20 cellular contexts compared by ENCODE assay signal in the genomic region with DNA sequence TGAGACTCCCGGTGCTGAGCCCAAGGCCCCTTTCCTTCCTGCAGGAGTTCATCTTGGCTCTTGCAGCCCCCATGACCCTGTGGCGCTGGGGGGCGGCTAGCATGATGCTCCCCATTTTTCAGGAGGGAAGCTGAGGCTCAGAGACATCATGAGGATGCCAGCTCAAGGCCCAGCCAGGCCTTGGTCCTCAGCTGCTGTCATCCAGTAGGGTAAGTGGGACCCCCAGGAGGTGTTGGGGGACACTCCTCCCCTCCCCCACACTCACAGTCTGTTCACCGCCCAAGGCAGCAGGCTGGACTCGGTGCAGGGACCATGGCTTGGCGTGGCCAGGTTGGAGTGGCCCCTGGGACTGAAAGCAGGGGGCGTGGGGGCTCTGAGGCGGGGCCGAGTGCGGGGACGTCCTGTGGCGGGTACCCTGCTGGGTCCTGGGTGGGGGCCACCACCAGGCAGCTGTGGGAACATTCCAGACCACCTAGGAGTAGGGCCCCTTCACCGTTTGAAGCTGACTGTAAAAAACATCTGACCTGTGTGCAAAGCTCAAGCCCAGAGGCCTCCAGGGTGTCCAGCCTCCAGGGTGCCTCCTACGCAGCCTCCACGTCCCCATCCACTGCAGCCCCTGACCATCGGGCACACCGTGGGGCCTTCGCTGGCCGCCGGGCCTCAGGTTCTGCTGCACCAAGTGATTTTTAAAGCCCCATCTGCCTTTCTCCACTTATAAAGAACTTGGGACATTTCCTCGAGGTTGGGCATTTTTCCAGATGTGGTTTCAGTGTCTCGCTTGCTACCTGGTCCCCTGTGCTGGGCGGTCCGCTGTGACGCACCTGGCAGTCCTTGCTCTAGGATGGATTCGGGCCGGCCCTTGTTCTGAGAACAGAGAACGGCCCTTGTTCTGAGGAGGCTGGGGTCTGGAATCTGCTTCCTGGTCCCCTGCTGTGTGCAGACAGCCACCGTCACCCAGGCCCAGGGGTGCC. TPM values are rescaled to one million over a fixed set of nuclear protein-coding genes. Genes with fewer than 3 reads are reported as not detected.
DNase-seq lines count a peak whose midpoint lies in the region; ATAC-seq, FAIRE-seq and TF ChIP-seq lines count a peak whose summit lies in the region.
"Had no signal": no experiment of that assay in that cellular context is flagged by ENCODE, and none has a peak within 500 bp of the region (broad histone marks: within the 10 kb centered on the region; RNA-seq: fewer than 3 reads in every experiment).

No MANE protein-coding gene starts in this region.

- H3K27ac ChIP-seq in A549 (peak overlapping the region; percentile 80 to 98), esophagus muscularis mucosa (replicated peaks in 1 of 4) (peak overlapping the region; percentile 95 to 99 (median 98)), neutrophil (peak overlapping the region; percentile 82), testis (no peak overlapping the region)

- H3K9ac ChIP-seq in Loucy (ENCODE audit: low read depth, low read length, poor library complexity, severe bottlenecking): peak overlapping the region; percentile 54

- POLR2A ChIA-PET in A549 (lab: Yijun Ruan, JAX): interaction anchor here (0.7 to 1.6 kb wide), 2 partner anchors 8 to 66 kb away, joined by 4 read pairs; no protein-coding TSS in a partner anchor

- H3K4me3 ChIP-seq in A549 (no peak overlapping the region), Loucy (ENCODE audit: low read length, poor library complexity, severe bottlenecking) (no peak overlapping the region), esophagus muscularis mucosa (peak overlapping the region; percentile 90 to 98 (median 95)), neutrophil (ENCODE audit: low read depth in 1 of 2, low read length in 1 of 2) (no peak overlapping the region), testis (no peak overlapping the region)
- H3K4me3 ChIP-seq: SK-N-MC, skin epidermis, thoracic aorta had no signal

- peaks cover 9% of the 10 kb centered on the region for H3K79me2 ChIP-seq in Loucy (ENCODE audit: insufficient read depth, low read length)

- no peaks in the 10 kb centered on the region for H3K9me3 ChIP-seq in A549
- H3K9me3 ChIP-seq in Loucy (ENCODE audit: insufficient read depth, low read depth, low read length): no peaks in the 10 kb centered on the region
- no peaks in the 10 kb centered on the region for H3K9me3 ChIP-seq in esophagus muscularis mucosa
- no peaks in the 10 kb centered on the region for H3K9me3 ChIP-seq in neutrophil
- no peaks in the 10 kb centered on the region for H3K9me3 ChIP-seq in testis
- H3K9me3 ChIP-seq: thoracic aorta had no signal

- ATAC-seq in A549: no peak
- ATAC-seq: activated naive CD8-positive, alpha-beta T cell treated with anti-CD3 and anti-CD28 coated beads, Interleukin-2, amount 50 U/mL, for 24 hours; PC-3 had no signal

- WGBS in A549 (ENCODE audit: missing lambda C conversion rate): 90% methylated on average over 19 of the region's 29 CpGs
- 84% methylated on average over 21 of the region's 29 CpGs for WGBS in esophagus muscularis mucosa
- 86 to 87% methylated on average over 20 to 28 of the region's 29 CpGs for WGBS in testis, 2 donors

- H3K4me2 ChIP-seq in A549: no peak overlapping the region
- no peak overlapping the region for H3K4me2 ChIP-seq in Loucy (ENCODE audit: low read depth, low read length, poor library complexity, severe bottlenecking)

- no peaks in the 10 kb centered on the region for H3K27me3 ChIP-seq in Loucy (ENCODE audit: insufficient read depth, low read length, poor library complexity, severe bottlenecking)
- H3K27me3 ChIP-seq in esophagus muscularis mucosa: no peaks in the 10 kb centered on the region
- no peaks in the 10 kb centered on the region for H3K27me3 ChIP-seq in neutrophil
- H3K27me3 ChIP-seq in testis: no peaks in the 10 kb centered on the region

- intact Hi-C loops in esophagus muscularis mucosa (cut with DNase I): no loop called here
- intact Hi-C loops in testis (cut with DNase I; ENCODE audit: low total_unique reads): no loop called here

- TF ChIP-seq CTCF in A549 (IDR thresholded peaks at IDR 0.05): no peak
- TF ChIP-seq CTCF in Loucy (conservative IDR thresholded peaks at IDR 0.05; ENCODE audit: low read length): no peak
- no peak for TF ChIP-seq CTCF in esophagus muscularis mucosa (IDR thresholded peaks at IDR 0.05)
- TF ChIP-seq CTCF in neutrophil (IDR thresholded peaks at IDR 0.05): no peak
- no peak for TF ChIP-seq CTCF in testis (IDR thresholded peaks at IDR 0.05)

- no peaks in the 10 kb centered on the region for H3K36me3 ChIP-seq in Loucy (ENCODE audit: insufficient read depth, low read length)
- no peaks in the 10 kb centered on the region for H3K36me3 ChIP-seq in esophagus muscularis mucosa
- H3K36me3 ChIP-seq in neutrophil: peaks cover 2% of the 10 kb centered on the region
- H3K36me3 ChIP-seq in testis (ENCODE audit: low read depth, missing control alignments): no peaks in the 10 kb centered on the region
- H3K36me3 ChIP-seq: thoracic aorta had no signal

- no peak for TF ChIP-seq POLR2A in A549 (IDR thresholded peaks at IDR 0.05; ENCODE audit: low read length)
- TF ChIP-seq POLR2A in esophagus muscularis mucosa (IDR thresholded peaks at IDR 0.05; ENCODE audit: low read depth): no peak
- TF ChIP-seq POLR2A in testis (IDR thresholded peaks at IDR 0.05): no peak

- TF ChIP-seq RAD21 in A549 (conservative IDR thresholded peaks at IDR 0.05 in 1 of 2, IDR thresholded peaks at IDR 0.05 in 1 of 2): no peak

- H3F3A ChIP-seq in Loucy (ENCODE audit: low read depth): no peaks in the 10 kb centered on the region

- CTCF ChIA-PET in A549 (lab: Yijun Ruan, JAX): interaction anchor here (0.6 to 2.8 kb wide), 12 partner anchors 7 to 239 kb away, joined by 3 to 13 read pairs (median 6); no protein-coding TSS in a partner anchor

- no peak overlapping the region for H2AFZ ChIP-seq in Loucy (ENCODE audit: low read length)

- peaks cover 47% of the 10 kb centered on the region for H3K4me1 ChIP-seq in A549
- H3K4me1 ChIP-seq in Loucy (ENCODE audit: insufficient read depth, low read length, poor library complexity, severe bottlenecking): peaks cover 12% of the 10 kb centered on the region
- H3K4me1 ChIP-seq in esophagus muscularis mucosa: peaks cover 50 to 87% (median 82%) of the 10 kb centered on the region in 4 donors
- peaks cover 48 to 76% of the 10 kb centered on the region in 2 experiments for H3K4me1 ChIP-seq in neutrophil (ENCODE audit: control insufficient read depth in 1 of 2, insufficient read depth in 1 of 2, low read depth in 1 of 2, low read length in 1 of 2)
- H3K4me1 ChIP-seq in testis: peaks cover 25% of the 10 kb centered on the region

- DNase-seq in A549 (ENCODE audit: low read depth in 1 of 2, low spot score in 1 of 2): no peak
- no peak for DNase-seq in esophagus muscularis mucosa (ENCODE audit: extremely low spot score)
- no peak for DNase-seq in testis
- DNase-seq in NCI-H2081 treated with DMSO at 0.1 percent for 48 hours (lab: John Stamatoyannopoulos, UW): no peak
- no peak for DNase-seq in stimulated activated CD4-positive, alpha-beta T cell treated with anti-CD3 and anti-CD28 coated beads, Interleukin-4, amount 100 ng/mL, for 24 hours
- DNase-seq in T-helper 2 cell: no peak
- DNase-seq: activated naive CD8-positive, alpha-beta T cell treated with anti-CD3 and anti-CD28 coated beads, Interleukin-2, amount 50 U/mL, for 24 hours; dermis blood vessel endothelial cell; naive B cell; NCI-H1417 treated with DMSO at 0.1 percent for 48 hours; NCI-H2171; NCI-H748 treated with DMSO at 0.1 percent for 48 hours; PC-3; stimulated activated CD8-positive, alpha-beta memory T cell treated with anti-CD3 and anti-CD28 coated beads, Interleukin-4, amount 100 ng/mL, for 48 hours had no signal

- no peaks in the 10 kb centered on the region for H3K9me2 ChIP-seq in Loucy (replicated peaks; ENCODE audit: low read depth, low read length)

- FAIRE-seq in A549 (lab: Jason Lieb, UNC): no peak
- FAIRE-seq: bronchial epithelial cell had no signal

- no peak for TF ChIP-seq EP300 in A549 (IDR thresholded peaks at IDR 0.05)
- TF ChIP-seq EP300 in esophagus muscularis mucosa (IDR thresholded peaks at IDR 0.05): no peak

- peaks cover 8% of the 10 kb centered on the region for H4K20me1 ChIP-seq in Loucy (ENCODE audit: insufficient read depth, low read length, poor library complexity, severe bottlenecking)

TF ChIP-seq in A549, 52 proteins besides CTCF, POLR2A, EP300 and RAD21:
- TF ChIP-seq MAFK (IDR thresholded peaks at IDR 0.05; ENCODE audit: partially characterized antibody) (no peak), JUN (IDR thresholded peaks at IDR 0.05) (no peak), JUNB (IDR thresholded peaks at IDR 0.05) (no peak), FOXS1 (CRISPR knock-in tag; IDR thresholded peaks at IDR 0.05) (no peak), ZFP36 (IDR thresholded peaks at IDR 0.05; ENCODE audit: borderline replicate concordance, partially characterized antibody) (no peak), SMC3 (IDR thresholded peaks at IDR 0.05) (no peak)
- TF ChIP-seq, protein P1, sequence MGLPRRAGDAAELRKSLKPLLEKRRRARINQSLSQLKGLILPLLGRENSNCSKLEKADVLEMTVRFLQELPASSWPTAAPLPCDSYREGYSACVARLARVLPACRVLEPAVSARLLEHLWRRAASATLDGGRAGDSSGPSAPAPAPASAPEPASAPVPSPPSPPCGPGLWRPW (IDR thresholded peaks at IDR 0.05): no peak
- TF ChIP-seq, protein P2, sequence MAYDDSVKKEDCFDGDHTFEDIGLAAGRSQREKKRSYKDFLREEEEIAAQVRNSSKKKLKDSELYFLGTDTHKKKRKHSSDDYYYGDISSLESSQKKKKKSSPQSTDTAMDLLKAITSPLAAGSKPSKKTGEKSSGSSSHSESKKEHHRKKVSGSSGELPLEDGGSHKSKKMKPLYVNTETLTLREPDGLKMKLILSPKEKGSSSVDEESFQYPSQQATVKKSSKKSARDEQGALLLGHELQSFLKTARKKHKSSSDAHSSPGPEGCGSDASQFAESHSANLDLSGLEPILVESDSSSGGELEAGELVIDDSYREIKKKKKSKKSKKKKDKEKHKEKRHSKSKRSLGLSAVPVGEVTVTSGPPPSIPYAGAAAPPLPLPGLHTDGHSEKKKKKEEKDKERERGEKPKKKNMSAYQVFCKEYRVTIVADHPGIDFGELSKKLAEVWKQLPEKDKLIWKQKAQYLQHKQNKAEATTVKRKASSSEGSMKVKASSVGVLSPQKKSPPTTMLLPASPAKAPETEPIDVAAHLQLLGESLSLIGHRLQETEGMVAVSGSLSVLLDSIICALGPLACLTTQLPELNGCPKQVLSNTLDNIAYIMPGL (CRISPR knock-in tag; IDR thresholded peaks at IDR 0.05; ENCODE audit: borderline replicate concordance): no peak

RNA-seq across cellular contexts. Expression of a gene that starts 3.4 kb away (rescaled TPM):
- polyA plus RNA-seq in A549 (2011; rRNA removed) (0.88 and 1.2 TPM in 2 replicates), A549 (2017; fragmentation: RNase III; extraction: RNeasy Plus Mini Kit Qiagen cat#74134 plus additional on column Dnase treatment) (4.6 to 6.4 TPM (median 5.7 TPM) in 3 replicates), testis (ENCODE audit: insufficient read depth, low read depth, low replicate concordance) (7.2 TPM)
- polyA plus RNA-seq in A549 (2012; cell fraction: cytosol; rRNA removed): 2.6 and 3.9 TPM in 2 replicates
- polyA plus RNA-seq in A549 (2012; cell fraction: nucleus; rRNA removed): 15.6 and 21.6 TPM in 2 replicates
- polyA minus RNA-seq in A549 (2011; rRNA and poly(A)+ RNA removed): 1.7 and 2.4 TPM in 2 replicates
- total RNA-seq in esophagus muscularis mucosa (10 to 100 TPM; 48.6 to 90.6 (median 58.8) TPM), testis (10 to 100 TPM; 32.4 to 34.1 TPM)

Comparison
In these comparisons a context has a peak if more than half of its experiments do, and no peak if none do; other contexts are left out.
1. H3K27ac ChIP-seq: peak in A549 (2 of 2), esophagus muscularis mucosa (4 of 4) and neutrophil (single experiment); none in testis (0 of 2).
2. H3K4me3 ChIP-seq: peak in esophagus muscularis mucosa (4 of 4); none in A549 (single experiment), Loucy (single experiment), neutrophil (0 of 2) and testis (0 of 2).